Comparison of ENCODE assay signal across 1 cellular context in genomic region chr18:48540329-48541025, GRCh38.
TF ChIP-seq lines count a peak whose summit lies in the region.

No MANE protein-coding gene starts in this region.

TF ChIP-seq in HepG2, 621 proteins besides CTCF, POLR2A, EP300 and RAD21 (continued from another document):
- TF ChIP-seq AHDC1 (CRISPR knock-in tag; IDR thresholded peaks at IDR 0.05; ENCODE audit: borderline replicate concordance): no peak
- TF ChIP-seq ZSCAN31 (CRISPR knock-in tag; IDR thresholded peaks at IDR 0.05; ENCODE audit: low read depth): peak; percentile 74; the same call in 1 of the 2 replicates
- TF ChIP-seq ZNF713 (CRISPR knock-in tag; IDR thresholded peaks at IDR 0.05): no peak
- TF ChIP-seq ZNF30 (CRISPR knock-in tag; IDR thresholded peaks at IDR 0.05): no peak
- TF ChIP-seq RORA (CRISPR knock-in tag; IDR thresholded peaks at IDR 0.05): no peak
- TF ChIP-seq JDP2 (CRISPR knock-in tag; IDR thresholded peaks at IDR 0.05; ENCODE audit: borderline replicate concordance): no peak; the same call in 1 of the 2 replicates
- TF ChIP-seq STAT6 (CRISPR knock-in tag; IDR thresholded peaks at IDR 0.05; ENCODE audit: borderline replicate concordance): no peak
- no peak for TF ChIP-seq POLR2AphosphoS5 (IDR thresholded peaks at IDR 0.05; ENCODE audit: low read depth, low read length)
- TF ChIP-seq ZNF138 (CRISPR knock-in tag; IDR thresholded peaks at IDR 0.05; ENCODE audit: low read depth): no peak
- TF ChIP-seq CSRNP2 (CRISPR knock-in tag; conservative IDR thresholded peaks at IDR 0.05; ENCODE audit: low read depth): no peak
- no peak for TF ChIP-seq TAF15 (IDR thresholded peaks at IDR 0.05; ENCODE audit: low read depth, low read length, poor library complexity, severe bottlenecking)
- no peak for TF ChIP-seq EHMT2 (IDR thresholded peaks at IDR 0.05; ENCODE audit: borderline replicate concordance, low read depth, low read length)
- TF ChIP-seq ZNF781 (CRISPR knock-in tag; IDR thresholded peaks at IDR 0.05; ENCODE audit: borderline replicate concordance, not compliant biosample characterization): no peak
- no peak for TF ChIP-seq RFX1 (IDR thresholded peaks at IDR 0.05)
- no peak for TF ChIP-seq ZFY (CRISPR knock-in tag; IDR thresholded peaks at IDR 0.05)
- TF ChIP-seq ZBTB7B (CRISPR knock-in tag; IDR thresholded peaks at IDR 0.05): no peak; the same call in 1 of the 2 replicates
- no peak for TF ChIP-seq BORCS8-MEF2B (CRISPR knock-in tag; IDR thresholded peaks at IDR 0.05)
- no peak for TF ChIP-seq HNF1A (IDR thresholded peaks at IDR 0.05; ENCODE audit: low read depth)
- TF ChIP-seq HNF1A (CRISPR knock-in tag; IDR thresholded peaks at IDR 0.05; ENCODE audit: borderline replicate concordance): no peak
- 0 out of 2 replicates have a peak, but pooled peaks have one; percentile 30 for TF ChIP-seq SP2 (CRISPR knock-in tag; IDR thresholded peaks at IDR 0.05)
- 0 out of 2 replicates have a peak, but pooled peaks have one; percentile 19 for TF ChIP-seq ZNF331 (CRISPR knock-in tag; IDR thresholded peaks at IDR 0.05)
- TF ChIP-seq MYNN (CRISPR knock-in tag; IDR thresholded peaks at IDR 0.05; ENCODE audit: low read depth): no peak
- TF ChIP-seq AKAP8 (CRISPR knock-in tag; IDR thresholded peaks at IDR 0.05): 0 out of 2 replicates have a peak, but pooled peaks have one; percentile 59
- no peak for TF ChIP-seq ZNF207 (IDR thresholded peaks at IDR 0.05; ENCODE audit: borderline replicate concordance)
- TF ChIP-seq ZBTB2 (CRISPR knock-in tag; IDR thresholded peaks at IDR 0.05; ENCODE audit: low read depth): peak; percentile 83
- no peak for TF ChIP-seq ZNF800 (CRISPR knock-in tag; IDR thresholded peaks at IDR 0.05)
- peak; percentile 98 for TF ChIP-seq PATZ1 (CRISPR knock-in tag; IDR thresholded peaks at IDR 0.05)
- TF ChIP-seq ZNF629 (CRISPR knock-in tag; conservative IDR thresholded peaks at IDR 0.05): 0 out of 2 replicates have a peak, but pooled peaks have one; percentile 8
- TF ChIP-seq ZNF143 (CRISPR knock-in tag; IDR thresholded peaks at IDR 0.05): no peak
- no peak for TF ChIP-seq HCFC1 (IDR thresholded peaks at IDR 0.05; ENCODE audit: low read depth, low read length)
